In genomic region chr10:80425901-80426300, GRCh38 we compare ENCODE assay signal across 36 cellular contexts.
"Had no signal": no experiment of that assay in that cellular context is flagged by ENCODE, and none has a peak within 500 bp of the region (broad histone marks: within the 10 kb centered on the region; RNA-seq: fewer than 3 reads in every experiment).

No MANE protein-coding gene starts in this region.

- H3K27ac ChIP-seq: ascending aorta, cardiac muscle cell, VCaP had no signal

- H3K4me1 ChIP-seq: ascending aorta had no signal

- H3K27me3 ChIP-seq: ascending aorta, cardiac muscle cell had no signal

- DNase-seq: activated CD4-positive, alpha-beta memory T cell treated with anti-CD3 and anti-CD28 coated beads, Interleukin-2, amount 10 ng/mL, durations not matched to agents 7 days and 5 days; activated CD4-positive, alpha-beta T cell treated with anti-CD3 and anti-CD28 coated beads for 1 hour; activated CD4-positive, alpha-beta T cell treated with anti-CD3 and anti-CD28 coated beads for 36 hours; activated CD4-positive, alpha-beta T cell treated with anti-CD3 and anti-CD28 coated beads for 48 hours; activated CD4-positive, alpha-beta T cell treated with anti-CD3 and anti-CD28 coated beads, Interleukin-2, amount 10 ng/mL, durations not matched to agents 7 days and 5 days; activated CD4-positive, alpha-beta T cell treated with anti-CD3 and anti-CD28 coated beads, Interleukin-2, amount 50 U/mL, for 48 hours; activated CD4-positive, CD25-positive, alpha-beta regulatory T cell; activated CD8-positive, alpha-beta memory T cell treated with anti-CD3 and anti-CD28 coated beads for 24 hours; activated CD8-positive, alpha-beta memory T cell treated with anti-CD3 and anti-CD28 coated beads, Interleukin-2, amount 10 ng/mL, durations not matched to agents 7 days and 5 days; activated CD8-positive, alpha-beta memory T cell treated with anti-CD3 and anti-CD28 coated beads, Interleukin-2, amount 50 U/mL, for 48 hours; activated CD8-positive, alpha-beta T cell treated with anti-CD3 and anti-CD28 coated beads, Interleukin-2, amount 10 ng/mL, durations not matched to agents 7 days and 5 days; activated effector memory CD4-positive, alpha-beta T cell treated with Interleukin-2 at 50 U/mL for 16 hours; activated gamma-delta T cell; activated naive CD4-positive, alpha-beta T cell treated with Interleukin-2 at 50 U/mL for 16 hours; activated naive CD8-positive, alpha-beta T cell treated with anti-CD3 and anti-CD28 coated beads, Interleukin-2, amount 10 ng/mL, durations not matched to agents 7 days and 5 days; activated naive CD8-positive, alpha-beta T cell treated with anti-CD3 and anti-CD28 coated beads, Interleukin-2, amount 50 U/mL, for 24 hours; activated T-cell treated with anti-CD3 and anti-CD28 coated beads, Interleukin-2, amount 50 U/mL, for 24 hours; activated T-cell treated with anti-CD3 and anti-CD28 coated beads, Interleukin-2, amount 50 U/mL, for 48 hours; amygdala; anterior cingulate cortex; caudate nucleus; cerebellar nuclear complex; T-helper 1 cell; T-helper 2 cell; T-helper 9 cell had no signal

- H3K9me3 Mint-ChIP-seq: activated CD4-positive, alpha-beta memory T cell treated with anti-CD3 and anti-CD28 coated beads, Interleukin-2, amount 10 ng/mL, durations not matched to agents 7 days and 5 days; activated CD4-positive, alpha-beta T cell treated with anti-CD3 and anti-CD28 coated beads, Interleukin-2, amount 10 ng/mL, durations not matched to agents 7 days and 5 days; activated naive CD4-positive, alpha-beta T cell treated with anti-CD3 and anti-CD28 coated beads, Interleukin-2, amount 50 U/mL, for 24 hours; activated naive CD8-positive, alpha-beta T cell treated with anti-CD3 and anti-CD28 coated beads, Interleukin-2, amount 10 ng/mL, durations not matched to agents 7 days and 5 days; activated naive CD8-positive, alpha-beta T cell treated with anti-CD3 and anti-CD28 coated beads, Interleukin-2, amount 50 U/mL, for 24 hours; activated T-cell treated with anti-CD3 and anti-CD28 coated beads, Interleukin-2, amount 50 U/mL, for 24 hours; activated T-helper 2 cell treated with anti-CD3 and anti-CD28 coated beads, Interferon-gamma antibody, Interleukin-2, Interleukin-4, amounts not matched to agents 10 μg/mL and 5 μg/mL and 100 μg/mL, durations not matched to agents 14 hours and 24 hours and 36 hours; brain; central memory CD8-positive, alpha-beta T cell; T-helper 1 cell treated with Interleukin-12 subunit alpha and Interleukin-12 subunit beta and Interleukin-4 antibody, amounts not matched to agents 30 μg/mL and 1 μg/mL, for 36 hours; T-helper 2 cell treated with Interferon-gamma antibody and Interleukin-4, amounts not matched to agents 5 μg/mL and 100 μg/mL, for 36 hours; WTC11 had no signal

- H3K27me3 Mint-ChIP-seq: activated CD4-positive, alpha-beta memory T cell treated with anti-CD3 and anti-CD28 coated beads, Interleukin-2, amount 10 ng/mL, durations not matched to agents 7 days and 5 days; activated CD4-positive, alpha-beta T cell treated with anti-CD3 and anti-CD28 coated beads for 36 hours; activated CD4-positive, alpha-beta T cell treated with anti-CD3 and anti-CD28 coated beads, Interleukin-2, amount 10 ng/mL, durations not matched to agents 7 days and 5 days; activated CD8-positive, alpha-beta memory T cell treated with anti-CD3 and anti-CD28 coated beads, Interleukin-2, amount 10 ng/mL, durations not matched to agents 7 days and 5 days; activated naive CD4-positive, alpha-beta T cell treated with anti-CD3 and anti-CD28 coated beads, Interleukin-2, amount 50 U/mL, for 24 hours; activated naive CD8-positive, alpha-beta T cell; activated naive CD8-positive, alpha-beta T cell treated with anti-CD3 and anti-CD28 coated beads, Interleukin-2, amount 10 ng/mL, durations not matched to agents 7 days and 5 days; activated naive CD8-positive, alpha-beta T cell treated with anti-CD3 and anti-CD28 coated beads, Interleukin-2, amount 50 U/mL, for 24 hours; activated T-cell treated with anti-CD3 and anti-CD28 coated beads, Interleukin-2, amount 50 U/mL, for 24 hours; brain; central memory CD8-positive, alpha-beta T cell had no signal

- H3K4me1 Mint-ChIP-seq: activated CD4-positive, alpha-beta T cell treated with anti-CD3 and anti-CD28 coated beads for 36 hours; activated CD8-positive, alpha-beta memory T cell treated with anti-CD3 and anti-CD28 coated beads, Interleukin-2, amount 10 ng/mL, durations not matched to agents 7 days and 5 days; central memory CD8-positive, alpha-beta T cell had no signal

- H3K4me3 Mint-ChIP-seq: activated CD4-positive, alpha-beta memory T cell treated with anti-CD3 and anti-CD28 coated beads, Interleukin-2, amount 10 ng/mL, durations not matched to agents 7 days and 5 days; activated CD4-positive, alpha-beta T cell treated with anti-CD3 and anti-CD28 coated beads for 36 hours; activated CD4-positive, alpha-beta T cell treated with anti-CD3 and anti-CD28 coated beads, Interleukin-2, amount 10 ng/mL, durations not matched to agents 7 days and 5 days; activated CD8-positive, alpha-beta memory T cell treated with anti-CD3 and anti-CD28 coated beads, Interleukin-2, amount 10 ng/mL, durations not matched to agents 7 days and 5 days; activated CD8-positive, alpha-beta T cell treated with anti-CD3 and anti-CD28 coated beads, Interleukin-2, amount 10 ng/mL, durations not matched to agents 7 days and 5 days; activated naive CD4-positive, alpha-beta T cell treated with anti-CD3 and anti-CD28 coated beads, Interleukin-2, amount 50 U/mL, for 24 hours; activated naive CD8-positive, alpha-beta T cell; activated naive CD8-positive, alpha-beta T cell treated with anti-CD3 and anti-CD28 coated beads, Interleukin-2, amount 10 ng/mL, durations not matched to agents 7 days and 5 days; activated naive CD8-positive, alpha-beta T cell treated with anti-CD3 and anti-CD28 coated beads, Interleukin-2, amount 50 U/mL, for 24 hours; activated T-cell treated with anti-CD3 and anti-CD28 coated beads, Interleukin-2, amount 50 U/mL, for 24 hours; brain; central memory CD8-positive, alpha-beta T cell; T-helper 1 cell treated with Interleukin-12 subunit alpha and Interleukin-12 subunit beta and Interleukin-4 antibody, amounts not matched to agents 30 μg/mL and 1 μg/mL, for 36 hours; T-helper 2 cell treated with Interferon-gamma antibody and Interleukin-4, amounts not matched to agents 5 μg/mL and 100 μg/mL, for 36 hours; WTC11 had no signal

- H3K9me3 ChIP-seq: ascending aorta had no signal

- H3K4me3 ChIP-seq: ascending aorta, cardiac muscle cell had no signal

- H3K36me3 Mint-ChIP-seq: activated CD8-positive, alpha-beta memory T cell treated with anti-CD3 and anti-CD28 coated beads, Interleukin-2, amount 10 ng/mL, durations not matched to agents 7 days and 5 days had no signal

- H3K27ac Mint-ChIP-seq: activated CD4-positive, alpha-beta memory T cell treated with anti-CD3 and anti-CD28 coated beads, Interleukin-2, amount 10 ng/mL, durations not matched to agents 7 days and 5 days; activated CD4-positive, alpha-beta T cell treated with anti-CD3 and anti-CD28 coated beads for 36 hours; activated CD4-positive, alpha-beta T cell treated with anti-CD3 and anti-CD28 coated beads, Interleukin-2, amount 10 ng/mL, durations not matched to agents 7 days and 5 days; activated CD8-positive, alpha-beta memory T cell treated with anti-CD3 and anti-CD28 coated beads, Interleukin-2, amount 10 ng/mL, durations not matched to agents 7 days and 5 days; activated CD8-positive, alpha-beta T cell treated with anti-CD3 and anti-CD28 coated beads, Interleukin-2, amount 10 ng/mL, durations not matched to agents 7 days and 5 days; activated naive CD4-positive, alpha-beta T cell treated with anti-CD3 and anti-CD28 coated beads, Interleukin-2, amount 50 U/mL, for 24 hours; activated naive CD8-positive, alpha-beta T cell; activated naive CD8-positive, alpha-beta T cell treated with anti-CD3 and anti-CD28 coated beads, Interleukin-2, amount 10 ng/mL, durations not matched to agents 7 days and 5 days; activated naive CD8-positive, alpha-beta T cell treated with anti-CD3 and anti-CD28 coated beads, Interleukin-2, amount 50 U/mL, for 24 hours; activated T-cell treated with anti-CD3 and anti-CD28 coated beads, Interleukin-2, amount 50 U/mL, for 24 hours; activated T-helper 2 cell treated with anti-CD3 and anti-CD28 coated beads, Interferon-gamma antibody, Interleukin-2, Interleukin-4, amounts not matched to agents 10 μg/mL and 5 μg/mL and 100 μg/mL, durations not matched to agents 14 hours and 24 hours and 36 hours; T-helper 1 cell treated with Interleukin-12 subunit alpha and Interleukin-12 subunit beta and Interleukin-4 antibody, amounts not matched to agents 30 μg/mL and 1 μg/mL, for 36 hours; T-helper 2 cell treated with Interferon-gamma antibody and Interleukin-4, amounts not matched to agents 5 μg/mL and 100 μg/mL, for 36 hours; WTC11 had no signal
